ENCODE assay signal across 11 cellular contexts in genomic region chr6:98944598-98945011, GRCh38. TPM values are rescaled to one million over a fixed set of nuclear protein-coding genes. Genes with fewer than 3 reads are reported as not detected.
DNase-seq lines count a peak whose midpoint lies in the region; ATAC-seq, FAIRE-seq and TF ChIP-seq lines count a peak whose summit lies in the region.
"Had no signal": no experiment of that assay in that cellular context is flagged by ENCODE, and none has a peak within 500 bp of the region (broad histone marks: within the 10 kb centered on the region; RNA-seq: fewer than 3 reads in every experiment).

No MANE protein-coding gene starts in this region.

- H3K4me3 ChIP-seq in epithelial cell of esophagus (ENCODE audit: low read length): no peak overlapping the region
- no peak overlapping the region for H3K4me3 ChIP-seq in small intestine (ENCODE audit: low read depth in 1 of 2, low read length in 2 of 2)
- no peak overlapping the region for H3K4me3 ChIP-seq in lower lobe of right lung

- H3K36me3 ChIP-seq in small intestine (ENCODE audit: control insufficient read depth in 2 of 2, insufficient read depth in 2 of 2, low read length in 2 of 2) (no peaks in the 10 kb centered on the region), lower lobe of right lung (no peaks in the 10 kb centered on the region)

- intact Hi-C loops in lower lobe of right lung (cut with DNase I): no loop called here

- H3K4me1 ChIP-seq in small intestine (ENCODE audit: control insufficient read depth in 2 of 2, insufficient read depth in 1 of 2, low read depth in 1 of 2, low read length in 1 of 2) (peaks cover 0 to 7% of the 10 kb centered on the region in 2 donors), lower lobe of right lung (peaks cover 31% of the 10 kb centered on the region)

- peak overlapping the region; percentile 17 to 54 for H3K27ac ChIP-seq in small intestine (ENCODE audit: low read depth in 1 of 2, low read length in 1 of 2)
- H3K27ac ChIP-seq in lower lobe of right lung: no peak overlapping the region

- H3K9me3 ChIP-seq in small intestine (ENCODE audit: control insufficient read depth, low read depth) (no peaks in the 10 kb centered on the region), lower lobe of right lung (peaks cover 10% of the 10 kb centered on the region)

- ATAC-seq in lower lobe of right lung: no peak
- ATAC-seq: sciatic nerve had no signal

- H3K27me3 ChIP-seq in small intestine (ENCODE audit: control insufficient read depth in 2 of 2, insufficient read depth in 2 of 2, low read length in 2 of 2): no peaks in the 10 kb centered on the region
- H3K27me3 ChIP-seq in lower lobe of right lung (ENCODE audit: low read depth): no peaks in the 10 kb centered on the region

- 10 to 43% (median 31%) methylated on average over 2 of the region's 2 CpGs for WGBS in small intestine, 3 donors

- no peak for FAIRE-seq in small intestine (lab: Jason Lieb, UNC)

- TF ChIP-seq CTCF in epithelial cell of esophagus (IDR thresholded peaks at IDR 0.05; ENCODE audit: insufficient read depth, low read depth, low read length, missing control alignments): no peak
- TF ChIP-seq CTCF in lower lobe of right lung (IDR thresholded peaks at IDR 0.05): no peak

- DNase-seq in DMS 273 (lab: John Stamatoyannopoulos, UW; ENCODE audit: unreplicated experiment) (peak; percentile 17), DMS 273 treated with DMSO at 0.1 percent for 48 hours (lab: John Stamatoyannopoulos, UW) (no peak), NCI-H748 treated with DMSO at 0.1 percent for 48 hours (lab: John Stamatoyannopoulos, UW) (peak; percentile 22), epithelial cell of esophagus (ENCODE audit: low read depth) (peak; percentile 43), small intestine (peak; percentile 40), SHP77 (lab: John Stamatoyannopoulos, UW) (no peak), lower lobe of right lung (no peak)
- DNase-seq in stimulated activated CD4-positive, alpha-beta T cell treated with anti-CD3 and anti-CD28 coated beads, Interleukin-1b, Interleukin-23, amount 100 ng/mL, for 48 hours: no peak
- DNase-seq: activated CD4-positive, alpha-beta T cell treated with anti-CD3 and anti-CD28 coated beads, Interleukin-2, amount 50 U/mL, for 1 hour; activated naive CD8-positive, alpha-beta T cell treated with anti-CD3 and anti-CD28 coated beads, Interleukin-2, amount 10 ng/mL, durations not matched to agents 7 days and 5 days had no signal

RNA-seq across cellular contexts. Expression of gene FBXL4, which starts 3.1 kb away (rescaled TPM):
- polyA plus RNA-seq in small intestine: 1 to 10 TPM; 3.1 to 5.7 (median 3.5) TPM
- 21.1 TPM for total RNA-seq in lower lobe of right lung

Comparison
In these comparisons a context has a peak if more than half of its experiments do, and no peak if none do; other contexts are left out.
1. DNase-seq: peak in DMS 273 (single experiment), NCI-H748 treated with DMSO at 0.1 percent for 48 hours (single experiment), epithelial cell of esophagus (single experiment) and small intestine (single experiment); none in DMS 273 treated with DMSO at 0.1 percent for 48 hours (single experiment), SHP77 (0 of 2), stimulated activated CD4-positive, alpha-beta T cell treated with anti-CD3 and anti-CD28 coated beads, Interleukin-1b, Interleukin-23, amount 100 ng/mL, for 48 hours (single experiment) and lower lobe of right lung (single experiment).